In the genomic region with DNA sequence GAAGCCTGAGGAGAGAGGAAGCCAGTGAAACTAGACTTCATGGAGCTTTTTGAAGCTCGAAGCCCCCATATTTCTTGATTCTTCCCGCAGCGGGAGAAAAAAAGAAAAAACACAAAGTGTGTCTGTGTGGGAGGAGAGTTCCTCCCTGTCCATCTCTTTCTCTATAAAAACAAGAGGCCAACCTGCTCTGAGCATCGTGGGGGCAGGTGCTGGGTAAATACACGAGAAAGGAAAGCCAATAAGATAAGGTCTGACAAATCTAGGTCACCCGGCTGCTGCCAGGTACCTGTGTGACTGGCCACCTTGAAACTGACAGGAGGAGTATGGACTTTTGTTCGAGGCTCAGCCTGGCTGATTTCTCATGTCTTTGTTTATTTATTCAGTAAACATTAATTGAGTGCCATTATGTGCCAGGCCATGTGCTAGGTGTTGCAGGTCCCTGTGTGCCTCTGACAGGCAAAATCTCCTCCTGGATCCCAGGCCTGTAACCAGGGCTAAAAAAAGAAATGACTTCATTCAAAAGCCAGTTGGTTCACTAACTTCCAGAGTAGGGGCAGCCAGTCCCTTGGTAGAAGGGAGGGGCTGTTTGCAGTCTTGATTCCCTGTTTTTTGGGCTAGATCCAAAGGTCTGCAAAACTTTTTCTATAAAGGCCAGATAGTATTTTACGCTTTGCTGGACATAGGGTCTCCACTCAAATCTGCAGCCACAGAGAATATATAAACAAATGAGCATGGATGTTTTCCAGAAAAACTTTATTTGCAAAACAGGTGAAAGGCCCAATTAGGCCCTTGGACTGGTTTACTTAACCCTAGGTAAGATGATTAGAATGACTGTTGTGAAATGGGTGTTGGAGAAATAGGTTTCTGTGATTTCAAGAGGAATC, we compare ENCODE assay signal across 8 cellular contexts. TPM values are rescaled to one million over a fixed set of nuclear protein-coding genes. Genes with fewer than 3 reads are reported as not detected.
DNase-seq lines count a peak whose midpoint lies in the region; ATAC-seq, FAIRE-seq and TF ChIP-seq lines count a peak whose summit lies in the region.

No MANE protein-coding gene starts in this region.

- peak overlapping the region; percentile 62 for H3K9ac ChIP-seq in astrocyte (ENCODE audit: low read length)

- peak overlapping the region; percentile 60 for H3K27ac ChIP-seq in astrocyte (ENCODE audit: low read depth, low read length)
- H3K27ac ChIP-seq in suprapubic skin: peak overlapping the region; percentile 82

- no peak for ATAC-seq in HG03196 (IDR thresholded peaks at IDR 0.05; ENCODE audit: unreplicated experiment)

- H3K36me3 Mint-ChIP-seq in astrocyte (ENCODE audit: low read depth, unreplicated experiment): peaks cover 5% of the 10 kb centered on the region

- no peak overlapping the region for H3K4me3 ChIP-seq in astrocyte (ENCODE audit: insufficient read depth, low read depth, low read length)
- no peak overlapping the region for H3K4me3 ChIP-seq in suprapubic skin

- TF ChIP-seq CTCF in astrocyte (IDR thresholded peaks at IDR 0.05; ENCODE audit: insufficient read depth, low read depth, low read length): no peak
- no peak for TF ChIP-seq CTCF in suprapubic skin (IDR thresholded peaks at IDR 0.05)

- FAIRE-seq in astrocyte (lab: Jason Lieb, UNC) (no peak), H54 (lab: Jason Lieb, UNC) (no peak)

- peaks cover under 1% of the 10 kb centered on the region for H4K20me1 ChIP-seq in astrocyte (ENCODE audit: insufficient read depth, low read length)

- H3K9me3 ChIP-seq in astrocyte (ENCODE audit: insufficient read depth, low read depth, low read length): no peaks in the 10 kb centered on the region
- no peaks in the 10 kb centered on the region for H3K9me3 ChIP-seq in suprapubic skin

- H3K36me3 ChIP-seq in astrocyte (ENCODE audit: insufficient read depth, low read length) (no peaks in the 10 kb centered on the region), suprapubic skin (no peaks in the 10 kb centered on the region)

- no peaks in the 10 kb centered on the region for H3K27me3 Mint-ChIP-seq in astrocyte (ENCODE audit: low read depth, unreplicated experiment)

- H3K4me2 ChIP-seq in astrocyte (ENCODE audit: low read length): peak overlapping the region; percentile 55

- peak; percentile 66 for DNase-seq in AG08395 (ENCODE audit: low spot score)
- DNase-seq in LHCN-M2 (ENCODE audit: low read depth): peak; percentile 28
- DNase-seq in astrocyte (ENCODE audit: low read depth): peak; percentile 74
- peak; percentile 87 for DNase-seq in kidney tubule cell (ENCODE audit: low spot score)
- no peak for DNase-seq in suprapubic skin (ENCODE audit: low spot score in 2 of 2)
- DNase-seq in activated CD4-positive, alpha-beta T cell treated with anti-CD3 and anti-CD28 coated beads, Interleukin-2, amount 50 U/mL, for 4 hours: no peak
- no peak for DNase-seq in H54 (ENCODE audit: insufficient read length, low spot score)

- TF ChIP-seq EP300 in suprapubic skin (IDR thresholded peaks at IDR 0.05): no peak

- 33% methylated on average over 8 of the region's 8 CpGs for WGBS in suprapubic skin

- peak overlapping the region; percentile 35 for H3K4me3 Mint-ChIP-seq in astrocyte (ENCODE audit: unreplicated experiment)

- no peaks in the 10 kb centered on the region for H3K9me3 Mint-ChIP-seq in astrocyte (ENCODE audit: unreplicated experiment)

- H3K4me1 Mint-ChIP-seq in astrocyte (ENCODE audit: low read depth, unreplicated experiment): peaks cover 87% of the 10 kb centered on the region

- peak overlapping the region; percentile 97 for H3K27ac Mint-ChIP-seq in astrocyte (ENCODE audit: unreplicated experiment)

- H3K4me1 ChIP-seq in astrocyte (ENCODE audit: insufficient read depth, low read length) (peaks cover 60% of the 10 kb centered on the region), suprapubic skin (peaks cover 98% of the 10 kb centered on the region)

- TF ChIP-seq POLR2A in suprapubic skin (IDR thresholded peaks at IDR 0.05): no peak
- no peak for TF ChIP-seq POLR2A in H54 (IDR thresholded peaks at IDR 0.05; ENCODE audit: low read depth, low read length)

- H2AFZ ChIP-seq in astrocyte (ENCODE audit: low read depth, low read length): no peak overlapping the region

- H3K27me3 ChIP-seq in astrocyte (ENCODE audit: insufficient read depth, low read length) (no peaks in the 10 kb centered on the region), suprapubic skin (no peaks in the 10 kb centered on the region)

- H3K79me2 ChIP-seq in astrocyte (ENCODE audit: insufficient read depth, low read length): no peaks in the 10 kb centered on the region

RNA-seq across cellular contexts. Expression of a gene that starts 35.6 kb away (rescaled TPM):
- total RNA-seq in LHCN-M2 (2014; rRNA removed) (1.1 and 3.5 TPM in 2 replicates), astrocyte (36.2 and 41.1 TPM in 2 replicates), suprapubic skin (10 to 100 TPM; 16.7 to 33.6 (median 21.3) TPM)
- polyA plus RNA-seq in LHCN-M2 (2012): 1.1 TPM

Comparison
In these comparisons a context has a peak if more than half of its experiments do, and no peak if none do; other contexts are left out.
1. DNase-seq: peak in AG08395 (single experiment), LHCN-M2 (single experiment), astrocyte (single experiment) and kidney tubule cell (single experiment); none in suprapubic skin (0 of 2), activated CD4-positive, alpha-beta T cell treated with anti-CD3 and anti-CD28 coated beads, Interleukin-2, amount 50 U/mL, for 4 hours (0 of 2) and H54 (single experiment).